ENCODE assay signal across 22 cellular contexts in genomic region chr18:35441857-35442595, GRCh38. TPM values are rescaled to one million over a fixed set of nuclear protein-coding genes. Genes with fewer than 3 reads are reported as not detected.
A peak's percentile ranks its signal among the peaks of the same experiment; 100 is the strongest.
DNase-seq lines count a peak whose midpoint lies in the region; TF ChIP-seq lines count a peak whose summit lies in the region.
"Had no signal": no experiment of that assay in that cellular context is flagged by ENCODE, and none has a peak within 500 bp of the region (broad histone marks: within the 10 kb centered on the region; RNA-seq: fewer than 3 reads in every experiment).

No MANE protein-coding gene starts in this region.

- H3K9me2 ChIP-seq in GM23248 (ENCODE audit: insufficient read depth), result no peaks in the 10 kb centered on the region
- no peaks in the 10 kb centered on the region for H3K9me2 ChIP-seq in PC-9 (ENCODE audit: insufficient read depth)

- H3F3A ChIP-seq in GM23248 (ENCODE audit: insufficient read depth) (no peaks in the 10 kb centered on the region), PC-9 (ENCODE audit: insufficient read depth, low read depth) (no peaks in the 10 kb centered on the region)

- BruUV-seq in PC-9 (replicated peaks; lab: Mats Ljungman, UMichigan), result no TSS peak

- in situ Hi-C loops in GM23248 (cut with MboI), result no loop called here
- in situ Hi-C loops in SK-MEL-5 (cut with HindIII; ENCODE audit: low pct_unique_long_range_greater_than_20kb, low sequenced_read_pairs), result no loop called here

- POLR2A ChIA-PET in PC-9 (lab: Charles Lee; ENCODE audit: unreplicated experiment), result no interaction called here

- TF ChIP-seq CTCF in epithelial cell of esophagus (IDR thresholded peaks at IDR 0.05; ENCODE audit: insufficient read depth, low read depth, low read length, missing control alignments) (no peak), retinal pigment epithelial cell (conservative IDR thresholded peaks at IDR 0.05; ENCODE audit: low read depth, low read length) (peak; percentile 33), PC-9 (conservative IDR thresholded peaks at IDR 0.05) (no peak)

- H3K4me2 ChIP-seq in GM23248 (ENCODE audit: unreplicated experiment) (no peak overlapping the region), PC-9 (no peak overlapping the region)

- H3K79me2 ChIP-seq in GM23248 (ENCODE audit: insufficient read depth) (no peaks in the 10 kb centered on the region), PC-9 (ENCODE audit: low read depth) (no peaks in the 10 kb centered on the region)

- H3K4me3 ChIP-seq in GM23248 (no peak overlapping the region), epithelial cell of esophagus (ENCODE audit: low read length) (no peak overlapping the region), retinal pigment epithelial cell (ENCODE audit: low read length) (no peak overlapping the region), PC-9 (no peak overlapping the region)
- H3K4me3 ChIP-seq: cardiac muscle cell, left lung, ovary, suprapubic skin had no signal

- CTCF ChIA-PET in PC-9 (lab: Charles Lee), result no interaction called here

- H3K4me1 ChIP-seq in GM23248 (ENCODE audit: insufficient read depth) (no peaks in the 10 kb centered on the region), PC-9 (replicated peaks; ENCODE audit: insufficient read depth) (peaks cover 3% of the 10 kb centered on the region; the same call in 1 of the 2 replicates)
- H3K4me1 ChIP-seq: left lung, suprapubic skin had no signal

- intact Hi-C loops in PC-9 (cut with micrococcal nuclease; ENCODE audit: unreplicated experiment), result no loop called here

- H3K36me3 ChIP-seq in GM23248 (ENCODE audit: low read depth) (no peaks in the 10 kb centered on the region), PC-9 (ENCODE audit: low read depth) (no peaks in the 10 kb centered on the region)
- H3K36me3 ChIP-seq: cardiac muscle cell, left lung, ovary, suprapubic skin had no signal

- DNase-seq in GM23248 (peak; percentile 8), SK-MEL-5 (ENCODE audit: low read depth, low spot score) (peak; percentile 20), epithelial cell of esophagus (ENCODE audit: low read depth) (peak; percentile 86), retinal pigment epithelial cell (ENCODE audit: low read depth) (peak; percentile 39), NCI-H1105 (lab: John Stamatoyannopoulos, UW) (no peak), inferior parietal cortex (ENCODE audit: extremely low spot score) (no peak), PC-9 (no peak)
- DNase-seq: activated CD4-positive, CD25-positive, alpha-beta regulatory T cell; activated CD8-positive, alpha-beta memory T cell treated with anti-CD3 and anti-CD28 coated beads for 24 hours; activated naive CD8-positive, alpha-beta T cell treated with anti-CD3 and anti-CD28 coated beads, Interleukin-2, amount 10 ng/mL, durations not matched to agents 7 days and 5 days; AML-193; effector CD8-positive, alpha-beta T cell; GDM1; left lung; NCI-H1092 treated with DMSO at 0.1 percent for 48 hours; NCI-H2171; NCI-H748 treated with DMSO at 0.1 percent for 48 hours; ovary; stimulated activated CD4-positive, alpha-beta T cell treated with anti-CD3 and anti-CD28 coated beads, Interleukin-4, amount 100 ng/mL, for 4 hours; stimulated activated CD8-positive, alpha-beta memory T cell treated with anti-CD3 and anti-CD28 coated beads, Interleukin-4, amount 100 ng/mL, for 48 hours had no signal

- H2AFZ ChIP-seq in GM23248, result no peak overlapping the region
- no peak overlapping the region for H2AFZ ChIP-seq in PC-9

- H3K9me3 ChIP-seq in GM23248 (ENCODE audit: low read depth) (no peaks in the 10 kb centered on the region), PC-9 (ENCODE audit: insufficient read depth, low read depth) (no peaks in the 10 kb centered on the region)
- H3K9me3 ChIP-seq: left lung, ovary, suprapubic skin had no signal

- WGBS in GM23248 (ENCODE audit: low coverage in 1 of 2, low lambda C conversion rate in 2 of 2, missing lambda C conversion rate in 2 of 2), 2 experiments, result 83 to 89% methylated on average over 9 of the region's 9 CpGs

- H4K20me1 ChIP-seq in GM23248 (ENCODE audit: insufficient read depth) (no peaks in the 10 kb centered on the region), PC-9 (ENCODE audit: insufficient read depth) (no peaks in the 10 kb centered on the region)

- H3K27ac ChIP-seq in GM23248, result no peak overlapping the region
- no peak overlapping the region for H3K27ac ChIP-seq in PC-9
- H3K27ac ChIP-seq: cardiac muscle cell, left lung, ovary, suprapubic skin had no signal

- no peaks in the 10 kb centered on the region for H3K27me3 ChIP-seq in GM23248 (replicated peaks; ENCODE audit: insufficient read depth)
- H3K27me3 ChIP-seq in PC-9 (ENCODE audit: insufficient read depth, low read depth), result no peaks in the 10 kb centered on the region
- H3K27me3 ChIP-seq: cardiac muscle cell, left lung, ovary, suprapubic skin had no signal

- no peak overlapping the region for H3K9ac ChIP-seq in GM23248

RNA-seq across cellular contexts. Expression of gene INO80C, which starts 55.7 kb away (rescaled TPM):
- 0.97 and 2.3 TPM in 2 replicates for total RNA-seq in GM23248 (2014; rRNA removed; shearing (Covaris generic))
- polyA plus RNA-seq in GM23248 (2016; fragmentation: Nextera tagmentation; extraction: Ambion mirVana), result 9.0 and 9.4 TPM in 2 replicates
- total RNA-seq in SK-MEL-5 (2014; rRNA removed; shearing (Covaris generic)), result 1.8 and 2.2 TPM in 2 replicates
- polyA plus RNA-seq in SK-MEL-5 (2015; cell fraction: cytosol; rRNA removed), result 7.8 and 9.1 TPM in 2 replicates
- polyA plus RNA-seq in SK-MEL-5 (2015; cell fraction: nucleus; rRNA removed), result 22.1 and 32.0 TPM in 2 replicates
- 23.9 and 29.5 TPM in 2 replicates for total RNA-seq in PC-9 (2021)

Comparison
In these comparisons a context has a peak if more than half of its experiments do, and no peak if none do; other contexts are left out.
1. DNase-seq: peak in GM23248 (single experiment), SK-MEL-5 (single experiment), epithelial cell of esophagus (single experiment) and retinal pigment epithelial cell (single experiment); none in NCI-H1105 (single experiment), inferior parietal cortex (single experiment) and PC-9 (0 of 2).